10 cellular contexts compared by ENCODE assay signal in genomic region chr17:39979021-39979660, GRCh38. TPM values are rescaled to one million over a fixed set of nuclear protein-coding genes. Genes with fewer than 3 reads are reported as not detected.
A peak's percentile ranks its signal among the peaks of the same experiment; 100 is the strongest.
DNase-seq lines count a peak whose midpoint lies in the region; ATAC-seq and TF ChIP-seq lines count a peak whose summit lies in the region.
"Had no signal": no experiment of that assay in that cellular context is flagged by ENCODE, and none has a peak within 500 bp of the region (broad histone marks: within the 10 kb centered on the region; RNA-seq: fewer than 3 reads in every experiment).

No MANE protein-coding gene starts in this region.

- H3K9me2 ChIP-seq in SK-N-SH, result no peaks in the 10 kb centered on the region
- H3K9me2 ChIP-seq in PC-3 (replicated peaks; ENCODE audit: low read length), result no peaks in the 10 kb centered on the region

- TF ChIP-seq CTCF in SK-N-SH (IDR thresholded peaks at IDR 0.05), result no peak
- no peak for TF ChIP-seq CTCF in PC-3 (conservative IDR thresholded peaks at IDR 0.05; ENCODE audit: low read depth, low read length)
- no peak for TF ChIP-seq CTCF in fibroblast of pulmonary artery (IDR thresholded peaks at IDR 0.05; ENCODE audit: low read length, missing control alignments)
- no peak for TF ChIP-seq CTCF in tibial artery (IDR thresholded peaks at IDR 0.05)
- TF ChIP-seq CTCF in right atrium auricular region (IDR thresholded peaks at IDR 0.05), result no peak

- no peak overlapping the region for H3K9ac ChIP-seq in SK-N-SH
- H3K9ac ChIP-seq in PC-3 (ENCODE audit: low read length), result no peak overlapping the region

- H3K36me3 ChIP-seq in SK-N-SH (replicated peaks in 1 of 2; ENCODE audit: control insufficient read depth in 1 of 2, insufficient read depth in 2 of 2, low read length in 1 of 2) (peaks cover under 1 to 4% of the 10 kb centered on the region in 2 experiments), PC-3 (ENCODE audit: low read depth, low read length) (peaks cover under 1% of the 10 kb centered on the region; the same call in 1 of the 2 replicates), tibial artery (peaks cover under 1 to 1% (median 1%) of the 10 kb centered on the region in 3 donors), right atrium auricular region (peaks cover under 1% of the 10 kb centered on the region)

- ATAC-seq in SK-N-SH treated with all-trans-retinoic acid at 6 μM for 48 hours (no peak), PC-3 (no peak), HG03196 (IDR thresholded peaks at IDR 0.05; ENCODE audit: unreplicated experiment) (no peak)

- H3K27ac ChIP-seq in SK-N-SH (ENCODE audit: low read depth in 2 of 2, low read length in 1 of 2) (peak overlapping the region in 1 of 2 experiments; percentile 35; a peak in 1 of 4 replicates), PC-3 (ENCODE audit: low read length) (no peak overlapping the region), skin epidermis (peak overlapping the region in 18 of 21 experiments; percentile 70 to 100 (median 98)), tibial artery (no peak overlapping the region), right atrium auricular region (no peak overlapping the region)

- TF ChIP-seq EP300 in SK-N-SH (IDR thresholded peaks at IDR 0.05; ENCODE audit: borderline replicate concordance in 1 of 2, low read depth in 1 of 2, low read length in 1 of 2), result peak in 1 of 2 experiments; percentile 34; a peak in 1 of 4 replicates

- H3K27me3 ChIP-seq in SK-N-SH (ENCODE audit: insufficient read depth) (no peaks in the 10 kb centered on the region), PC-3 (ENCODE audit: low read length) (no peaks in the 10 kb centered on the region), tibial artery (peaks cover 0 to 34% of the 10 kb centered on the region in 2 donors), right atrium auricular region (no peaks in the 10 kb centered on the region)

- no peak overlapping the region for H3K4me3 ChIP-seq in SK-N-SH (ENCODE audit: low read depth in 2 of 2, low read length in 1 of 2)
- H3K4me3 ChIP-seq in PC-3 (ENCODE audit: low read length), result no peak overlapping the region
- no peak overlapping the region for H3K4me3 ChIP-seq in fibroblast of pulmonary artery (replicated peaks; ENCODE audit: low read depth, low read length)
- H3K4me3 ChIP-seq in skin epidermis, result no peak overlapping the region
- H3K4me3 ChIP-seq in tibial artery, result no peak overlapping the region
- H3K4me3 ChIP-seq in right atrium auricular region, result no peak overlapping the region

- intact Hi-C loops in PC-3 (cut with micrococcal nuclease), result no loop called here
- intact Hi-C loops in tibial artery (cut with DNase I; ENCODE audit: low total_unique reads), result loop anchor here (2.0 to 10.0 kb wide), 2 partner anchors 18 to 224 kb away; no protein-coding TSS in a partner anchor

- H3K79me2 ChIP-seq in SK-N-SH (ENCODE audit: insufficient read depth), result peaks cover 35% of the 10 kb centered on the region
- peaks cover 31% of the 10 kb centered on the region for H3K79me2 ChIP-seq in PC-3 (ENCODE audit: low read length)

- WGBS in SK-N-SH (ENCODE audit: low lambda C conversion rate), result 58% methylated on average over 5 of the region's 5 CpGs

- POLR2A ChIA-PET in SK-N-SH (lab: Yijun Ruan, JAX) (interaction anchor here (1.4 to 1.9 kb wide), 2 partner anchors 18 to 21 kb away, joined by 7 to 13 read pairs; no protein-coding TSS in a partner anchor), PC-3 (lab: Charles Lee; ENCODE audit: unreplicated experiment) (no interaction called here)

- no TSS peak for BruUV-seq in PC-3 (replicated peaks; lab: Mats Ljungman, UMichigan)

- H3F3A ChIP-seq in SK-N-SH (replicated peaks; ENCODE audit: insufficient read depth), result peaks cover 14% of the 10 kb centered on the region
- H3F3A ChIP-seq in PC-3 (ENCODE audit: low read length, unreplicated experiment), result no peaks in the 10 kb centered on the region

- H3K4me1 ChIP-seq in SK-N-SH (ENCODE audit: control insufficient read depth in 1 of 2, insufficient read depth in 2 of 2, low read depth in 1 of 2, low read length in 1 of 2), result peaks cover 8% of the 10 kb centered on the region in 2 experiments
- peaks cover 19% of the 10 kb centered on the region for H3K4me1 ChIP-seq in PC-3 (ENCODE audit: insufficient read depth, low read length)
- H3K4me1 ChIP-seq in tibial artery, result peaks cover 0 to 30% (median 25%) of the 10 kb centered on the region in 4 donors
- peaks cover 0 to 26% of the 10 kb centered on the region in 2 donors for H3K4me1 ChIP-seq in right atrium auricular region

- H3K9me3 ChIP-seq in SK-N-SH, result no peaks in the 10 kb centered on the region
- no peaks in the 10 kb centered on the region for H3K9me3 ChIP-seq in PC-3 (ENCODE audit: low read length)
- no peaks in the 10 kb centered on the region for H3K9me3 ChIP-seq in tibial artery
- H3K9me3 ChIP-seq in right atrium auricular region, result no peaks in the 10 kb centered on the region

- H3K4me2 ChIP-seq in SK-N-SH (peak overlapping the region; percentile 79), PC-3 (ENCODE audit: low read length) (peak overlapping the region; percentile 91)

- DNase-seq in SK-N-SH (no peak), PC-3 (peak; percentile 66), fibroblast of pulmonary artery (ENCODE audit: low read depth) (peak; percentile 71), tibial artery (no peak), right atrium auricular region (ENCODE audit: low spot score) (no peak)
- DNase-seq: activated CD4-positive, alpha-beta T cell treated with anti-CD3 and anti-CD28 coated beads, Interleukin-2, amount 50 U/mL, for 1 hour had no signal

- CTCF ChIA-PET in SK-N-SH (lab: Yijun Ruan, JAX), result interaction anchor here (0.7 to 5.5 kb wide), 15 partner anchors 10 to 159 kb away, joined by 3 to 56 read pairs (median 6); partner anchors contain the start of gene NR1D1
- CTCF ChIA-PET in PC-3 (lab: Charles Lee), result no interaction called here

- TF ChIP-seq RAD21 in SK-N-SH (IDR thresholded peaks at IDR 0.05; ENCODE audit: low read length), result no peak

- H4K20me1 ChIP-seq in SK-N-SH (ENCODE audit: insufficient read depth), result peaks cover 22% of the 10 kb centered on the region
- peaks cover 15% of the 10 kb centered on the region for H4K20me1 ChIP-seq in PC-3 (ENCODE audit: low read length)

- H2AFZ ChIP-seq in SK-N-SH (ENCODE audit: low read depth) (peak overlapping the region; percentile 96), PC-3 (ENCODE audit: low read length) (no peak overlapping the region)

TF ChIP-seq in SK-N-SH, 30 proteins besides CTCF, POLR2A, EP300 and RAD21 (continues in another document):
- TF ChIP-seq JUND (IDR thresholded peaks at IDR 0.05) (peak; percentile 32; the same call in 1 of the 2 replicates), FOXM1 (IDR thresholded peaks at IDR 0.05; ENCODE audit: low read depth) (no peak), GATA2 (CRISPR knock-in tag; IDR thresholded peaks at IDR 0.05) (no peak), SIN3A (IDR thresholded peaks at IDR 0.05; ENCODE audit: borderline replicate concordance, low read depth, low read length) (no peak), USF1 (IDR thresholded peaks at IDR 0.05; ENCODE audit: borderline replicate concordance, low read depth) (no peak), FOSL2 (IDR thresholded peaks at IDR 0.05; ENCODE audit: borderline replicate concordance, low read depth) (peak; percentile 70)

TF ChIP-seq in SK-N-SH treated with all-trans-retinoic acid at 6 μM for 48 hours, 23 proteins besides CTCF, POLR2A, EP300 and RAD21 (continues in another document):
- TF ChIP-seq TSHZ2 (CRISPR knock-in tag; IDR thresholded peaks at IDR 0.05), result no peak

RNA-seq across cellular contexts. Expression of gene PSMD3, which starts 1.5 kb away (rescaled TPM):
- polyA plus RNA-seq in SK-N-SH (2012; rRNA removed), result 87.6 and 104 TPM in 2 replicates
- 57.9 and 80.3 TPM in 2 replicates for polyA plus RNA-seq in SK-N-SH (2012; cell fraction: cytosol; rRNA removed)
- polyA plus RNA-seq in SK-N-SH (2012; cell fraction: nucleus; rRNA removed), result 104 and 122 TPM in 2 replicates
- total RNA-seq in PC-3 (2014; rRNA removed) (267 and 338 TPM in 2 replicates), right atrium auricular region (10 to 100 TPM; 76.3 to 88.8 TPM)

RNA-seq across cellular contexts. Expression of gene GSDMA, which starts 16.3 kb away (rescaled TPM):
- polyA plus RNA-seq in SK-N-SH (2012; rRNA removed), result not detected in 2 replicates
- polyA plus RNA-seq in SK-N-SH (2012; cell fraction: cytosol; rRNA removed), result 0.01 and 0.03 TPM in 2 replicates
- polyA plus RNA-seq in SK-N-SH (2012; cell fraction: nucleus; rRNA removed), result not detected in 2 replicates
- total RNA-seq in PC-3 (2014; rRNA removed) (not detected in 2 replicates), right atrium auricular region (under 1 TPM in 1 of 2 donors, not detected in 1; 0.75 TPM)

RNA-seq across cellular contexts. Expression of gene CSF3, which starts 36.1 kb away (rescaled TPM):
- polyA plus RNA-seq in SK-N-SH (2012; rRNA removed), result not detected in 2 replicates
- polyA plus RNA-seq in SK-N-SH (2012; cell fraction: cytosol; rRNA removed), result 0.03 TPM in 1 of 2 replicates, not detected in the other
- not detected in 2 replicates for polyA plus RNA-seq in SK-N-SH (2012; cell fraction: nucleus; rRNA removed)
- total RNA-seq in PC-3 (2014; rRNA removed), result 4.0 and 4.3 TPM in 2 replicates
- total RNA-seq in right atrium auricular region, result 1 to 10 TPM in 1 of 2 donors, not detected in 1; 1.3 TPM
- total RNA-seq: frontal cortex had no signal

RNA-seq across cellular contexts. Expression of gene LRRC3C, which starts 51.6 kb away (rescaled TPM):
- not detected in 2 replicates for polyA plus RNA-seq in SK-N-SH (2012; rRNA removed)
- polyA plus RNA-seq in SK-N-SH (2012; cell fraction: cytosol; rRNA removed), result not detected in 2 replicates
- polyA plus RNA-seq in SK-N-SH (2012; cell fraction: nucleus; rRNA removed), result not detected in 2 replicates
- total RNA-seq in PC-3 (2014; rRNA removed), result not detected in 2 replicates
- total RNA-seq in right atrium auricular region, result not detected
- total RNA-seq: frontal cortex had no signal

RNA-seq across cellular contexts. Expression of gene ORMDL3, which starts 51.7 kb away (rescaled TPM):
- polyA plus RNA-seq in SK-N-SH (2012; rRNA removed), result 27.8 and 38.5 TPM in 2 replicates
- polyA plus RNA-seq in SK-N-SH (2012; cell fraction: cytosol; rRNA removed), result 28.1 and 30.4 TPM in 2 replicates
- polyA plus RNA-seq in SK-N-SH (2012; cell fraction: nucleus; rRNA removed), result 21.0 and 22.8 TPM in 2 replicates
- total RNA-seq in PC-3 (2014; rRNA removed) (27.0 and 27.4 TPM in 2 replicates), right atrium auricular region (10 to 100 TPM; 31.5 to 41.5 TPM)

Comparison
In these comparisons a context has a peak if more than half of its experiments do, and no peak if none do; other contexts are left out.
1. DNase-seq: peak in PC-3 (single experiment) and fibroblast of pulmonary artery (single experiment); none in SK-N-SH (single experiment), tibial artery (0 of 2) and right atrium auricular region (single experiment).
2. H3K27ac ChIP-seq: peak in skin epidermis (18 of 21); none in PC-3 (single experiment), tibial artery (0 of 2) and right atrium auricular region (0 of 2).